Comparison of ENCODE assay signal across 27 cellular contexts in the genomic region with DNA sequence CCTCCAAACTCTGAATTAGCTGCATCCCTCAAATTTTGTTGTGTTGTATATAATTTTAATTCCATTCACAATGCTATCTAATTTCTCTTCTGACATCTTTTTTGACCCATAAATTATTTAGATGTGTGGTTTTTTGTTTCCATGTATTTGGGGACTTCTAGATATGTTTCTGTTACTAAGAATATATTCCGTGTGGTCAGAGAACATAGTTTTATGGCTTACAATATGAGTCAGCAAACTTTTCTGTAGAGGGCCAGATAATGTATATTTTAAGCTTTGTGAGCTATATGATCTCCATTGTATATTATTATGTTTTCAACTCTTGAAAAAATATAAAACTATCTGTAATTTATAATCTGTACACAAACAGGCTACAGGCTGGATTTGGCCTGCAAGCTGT.
"Had no signal": no experiment of that assay in that cellular context is flagged by ENCODE, and none has a peak within 500 bp of the region (broad histone marks: within the 10 kb centered on the region; RNA-seq: fewer than 3 reads in every experiment).

No MANE protein-coding gene starts in this region.

- H3K27ac Mint-ChIP-seq: immature natural killer cell; stimulated activated naive CD8-positive, alpha-beta T cell treated with anti-CD3 and anti-CD28 coated beads, Interleukin-15, Interleukin-2, amounts not matched to agents 100 ng/mL and 50 ng/mL, for 24 hours had no signal

- H3K4me3 Mint-ChIP-seq: immature natural killer cell; naive thymus-derived CD8-positive, alpha-beta T cell; stimulated activated naive CD8-positive, alpha-beta T cell treated with anti-CD3 and anti-CD28 coated beads, Interleukin-15, Interleukin-2, amounts not matched to agents 100 ng/mL and 50 ng/mL, for 24 hours had no signal

- H3K9me3 ChIP-seq: prostate gland had no signal

- H3K4me3 ChIP-seq: left lung, lower lobe of right lung, pancreas, prostate gland, skin epidermis, suprapubic skin, thoracic aorta, tibial artery, upper lobe of right lung had no signal

- H3K27me3 Mint-ChIP-seq: naive thymus-derived CD8-positive, alpha-beta T cell; stimulated activated naive CD8-positive, alpha-beta T cell treated with anti-CD3 and anti-CD28 coated beads, Interleukin-15, Interleukin-2, amounts not matched to agents 100 ng/mL and 50 ng/mL, for 24 hours had no signal

- H3K4me1 ChIP-seq: pancreas, prostate gland, suprapubic skin, tibial artery, upper lobe of right lung had no signal

- H3K4me1 Mint-ChIP-seq: immature natural killer cell had no signal

- DNase-seq: hypothalamus; immature natural killer cell; kidney; left colon; left lung; lower lobe of right lung; mammary epithelial cell; mesenchymal stem cell; naive thymus-derived CD8-positive, alpha-beta T cell; pancreas; posterior cingulate gyrus; retina; right cardiac atrium; stimulated activated CD4-positive, alpha-beta T cell treated with anti-CD3 and anti-CD28 coated beads, Interleukin-12 subunit alpha, Interleukin-12 subunit beta, amount 100 ng/mL, for 4 hours; stimulated activated CD4-positive, alpha-beta T cell treated with anti-CD3 and anti-CD28 coated beads, Interleukin-15, amount 100 ng/mL, for 24 hours; stimulated activated CD4-positive, alpha-beta T cell treated with anti-CD3 and anti-CD28 coated beads, Interleukin-2, amount 100 ng/mL, for 24 hours; stimulated activated CD4-positive, alpha-beta T cell treated with anti-CD3 and anti-CD28 coated beads, Interleukin-4, amount 100 ng/mL, for 1 hour; stimulated activated naive CD4-positive, alpha-beta T cell; tibial artery; trophoblast cell; upper lobe of right lung had no signal

- H3K27me3 ChIP-seq: left lung, pancreas, suprapubic skin, tibial artery, upper lobe of right lung had no signal

- H3K27ac ChIP-seq: left lung, lower lobe of right lung, pancreas, prostate gland, skin epidermis, suprapubic skin, thoracic aorta, tibial artery, upper lobe of right lung had no signal

- ATAC-seq: left colon; left lung; lower lobe of right lung; naive thymus-derived CD8-positive, alpha-beta T cell; pancreas; right cardiac atrium; sciatic nerve; upper lobe of right lung had no signal

- H3K36me3 ChIP-seq: left lung, lower lobe of right lung, pancreas, prostate gland, suprapubic skin, thoracic aorta, upper lobe of right lung had no signal
